ENCODE assay signal across 1 cellular context in the genomic region with DNA sequence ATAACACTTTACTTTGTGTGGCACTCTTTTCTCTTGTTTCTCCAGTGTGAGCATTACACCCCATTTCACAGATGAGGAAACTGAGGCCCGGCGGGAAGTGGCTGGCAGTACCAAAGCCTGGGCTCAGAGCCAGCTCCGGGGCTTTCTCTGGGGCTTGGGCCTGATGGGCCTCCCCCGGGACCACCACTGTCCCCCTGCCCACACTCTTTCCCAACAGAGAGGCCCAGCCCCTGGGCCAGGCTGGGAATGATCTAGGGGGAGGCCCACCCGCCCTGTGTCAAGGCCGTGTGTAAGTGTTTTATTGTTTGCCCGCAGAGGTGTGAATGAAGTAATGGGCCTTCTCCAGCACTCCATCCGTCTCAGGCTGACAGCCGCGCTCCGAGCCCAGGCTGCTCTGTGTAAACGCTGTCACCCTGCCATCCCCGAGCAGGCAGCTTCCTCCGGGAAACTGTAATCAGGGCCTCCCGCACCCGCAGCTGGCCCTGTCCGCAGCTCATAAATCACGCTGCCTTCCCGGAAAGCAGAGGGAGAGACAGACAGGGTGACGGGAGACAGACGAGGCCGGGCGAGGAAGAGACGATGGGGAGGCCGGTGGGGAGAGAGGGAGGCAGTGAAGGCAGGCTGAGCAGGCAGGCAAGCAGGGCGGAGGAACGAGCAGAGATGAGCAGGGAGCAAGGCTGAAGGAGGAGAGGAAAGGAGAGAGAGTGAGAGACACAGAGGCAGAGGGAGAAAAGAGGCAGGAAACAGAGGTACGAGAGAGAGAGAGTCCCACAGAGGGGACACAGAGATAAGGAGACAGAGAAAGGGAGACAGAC.
TF ChIP-seq lines count a peak whose summit lies in the region.

No MANE protein-coding gene starts in this region.

TF ChIP-seq in K562, 482 proteins besides CTCF, POLR2A, EP300 and RAD21 (continued from another document):
- TF ChIP-seq, protein P1, sequence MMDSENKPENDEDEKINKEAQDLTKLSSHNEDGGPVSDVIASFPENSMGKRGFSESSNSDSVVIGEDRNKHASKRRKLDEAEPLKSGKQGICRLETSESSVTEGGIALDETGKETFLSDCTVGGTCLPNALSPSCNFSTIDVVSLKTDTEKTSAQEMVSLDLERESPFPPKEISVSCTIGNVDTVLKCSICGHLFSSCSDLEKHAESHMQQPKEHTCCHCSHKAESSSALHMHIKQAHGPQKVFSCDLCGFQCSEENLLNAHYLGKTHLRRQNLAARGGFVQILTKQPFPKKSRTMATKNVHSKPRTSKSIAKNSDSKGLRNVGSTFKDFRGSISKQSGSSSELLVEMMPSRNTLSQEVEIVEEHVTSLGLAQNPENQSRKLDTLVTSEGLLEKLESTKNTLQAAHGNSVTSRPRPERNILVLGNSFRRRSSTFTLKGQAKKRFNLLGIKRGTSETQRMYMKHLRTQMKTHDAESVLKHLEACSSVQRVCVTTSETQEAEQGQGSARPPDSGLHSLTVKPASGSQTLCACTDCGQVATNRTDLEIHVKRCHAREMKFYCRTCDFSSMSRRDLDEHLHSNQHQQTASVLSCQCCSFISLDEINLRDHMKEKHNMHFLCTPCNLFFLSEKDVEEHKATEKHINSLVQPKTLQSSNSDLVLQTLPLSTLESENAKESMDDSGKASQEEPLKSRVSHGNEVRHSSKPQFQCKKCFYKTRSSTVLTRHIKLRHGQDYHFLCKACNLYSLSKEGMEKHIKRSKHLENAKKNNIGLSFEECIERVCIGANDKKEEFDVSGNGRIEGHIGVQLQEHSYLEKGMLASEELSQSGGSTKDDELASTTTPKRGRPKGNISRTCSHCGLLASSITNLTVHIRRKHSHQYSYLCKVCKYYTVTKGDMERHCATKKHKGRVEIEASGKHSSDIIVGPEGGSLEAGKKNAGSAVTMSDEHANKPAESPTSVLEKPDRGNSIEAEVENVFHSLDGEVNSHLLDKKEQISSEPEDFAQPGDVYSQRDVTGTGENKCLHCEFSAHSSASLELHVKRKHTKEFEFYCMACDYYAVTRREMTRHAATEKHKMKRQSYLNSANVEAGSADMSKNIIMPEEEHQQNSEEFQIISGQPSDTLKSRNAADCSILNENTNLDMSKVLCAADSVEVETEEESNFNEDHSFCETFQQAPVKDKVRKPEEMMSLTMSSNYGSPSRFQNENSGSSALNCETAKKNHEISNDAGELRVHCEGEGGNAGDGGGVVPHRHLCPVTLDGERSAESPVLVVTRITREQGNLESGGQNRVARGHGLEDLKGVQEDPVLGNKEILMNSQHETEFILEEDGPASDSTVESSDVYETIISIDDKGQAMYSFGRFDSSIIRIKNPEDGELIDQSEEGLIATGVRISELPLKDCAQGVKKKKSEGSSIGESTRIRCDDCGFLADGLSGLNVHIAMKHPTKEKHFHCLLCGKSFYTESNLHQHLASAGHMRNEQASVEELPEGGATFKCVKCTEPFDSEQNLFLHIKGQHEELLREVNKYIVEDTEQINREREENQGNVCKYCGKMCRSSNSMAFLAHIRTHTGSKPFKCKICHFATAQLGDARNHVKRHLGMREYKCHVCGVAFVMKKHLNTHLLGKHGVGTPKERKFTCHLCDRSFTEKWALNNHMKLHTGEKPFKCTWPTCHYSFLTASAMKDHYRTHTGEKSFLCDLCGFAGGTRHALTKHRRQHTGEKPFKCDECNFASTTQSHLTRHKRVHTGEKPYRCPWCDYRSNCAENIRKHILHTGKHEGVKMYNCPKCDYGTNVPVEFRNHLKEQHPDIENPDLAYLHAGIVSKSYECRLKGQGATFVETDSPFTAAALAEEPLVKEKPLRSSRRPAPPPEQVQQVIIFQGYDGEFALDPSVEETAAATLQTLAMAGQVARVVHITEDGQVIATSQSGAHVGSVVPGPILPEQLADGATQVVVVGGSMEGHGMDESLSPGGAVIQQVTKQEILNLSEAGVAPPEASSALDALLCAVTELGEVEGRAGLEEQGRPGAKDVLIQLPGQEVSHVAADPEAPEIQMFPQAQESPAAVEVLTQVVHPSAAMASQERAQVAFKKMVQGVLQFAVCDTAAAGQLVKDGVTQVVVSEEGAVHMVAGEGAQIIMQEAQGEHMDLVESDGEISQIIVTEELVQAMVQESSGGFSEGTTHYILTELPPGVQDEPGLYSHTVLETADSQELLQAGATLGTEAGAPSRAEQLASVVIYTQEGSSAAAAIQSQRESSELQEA (IDR thresholded peaks at IDR 0.05; ENCODE audit: low read depth): no peak
- no peak for TF ChIP-seq ASH1L (IDR thresholded peaks at IDR 0.05; ENCODE audit: borderline replicate concordance, low read depth, partially characterized antibody)
- no peak for TF ChIP-seq PHF21A (IDR thresholded peaks at IDR 0.05; ENCODE audit: borderline replicate concordance, low read depth)
- TF ChIP-seq NFRKB (IDR thresholded peaks at IDR 0.05; ENCODE audit: low read depth): no peak
- no peak for TF ChIP-seq MXI1 (IDR thresholded peaks at IDR 0.05; ENCODE audit: low read depth, low read length)
- TF ChIP-seq U2AF2 (optimal IDR thresholded peaks at IDR 0.05; ENCODE audit: low read depth, low read length): no peak
- TF ChIP-seq SMAD4 (CRISPR knock-in tag; conservative IDR thresholded peaks at IDR 0.05): peak; percentile 97
- TF ChIP-seq, protein P2, sequence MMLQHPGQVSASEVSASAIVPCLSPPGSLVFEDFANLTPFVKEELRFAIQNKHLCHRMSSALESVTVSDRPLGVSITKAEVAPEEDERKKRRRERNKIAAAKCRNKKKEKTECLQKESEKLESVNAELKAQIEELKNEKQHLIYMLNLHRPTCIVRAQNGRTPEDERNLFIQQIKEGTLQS (IDR thresholded peaks at IDR 0.05): no peak
- TF ChIP-seq, protein P2 (CRISPR knock-in tag; conservative IDR thresholded peaks at IDR 0.05): no peak
- TF ChIP-seq, protein P3, sequence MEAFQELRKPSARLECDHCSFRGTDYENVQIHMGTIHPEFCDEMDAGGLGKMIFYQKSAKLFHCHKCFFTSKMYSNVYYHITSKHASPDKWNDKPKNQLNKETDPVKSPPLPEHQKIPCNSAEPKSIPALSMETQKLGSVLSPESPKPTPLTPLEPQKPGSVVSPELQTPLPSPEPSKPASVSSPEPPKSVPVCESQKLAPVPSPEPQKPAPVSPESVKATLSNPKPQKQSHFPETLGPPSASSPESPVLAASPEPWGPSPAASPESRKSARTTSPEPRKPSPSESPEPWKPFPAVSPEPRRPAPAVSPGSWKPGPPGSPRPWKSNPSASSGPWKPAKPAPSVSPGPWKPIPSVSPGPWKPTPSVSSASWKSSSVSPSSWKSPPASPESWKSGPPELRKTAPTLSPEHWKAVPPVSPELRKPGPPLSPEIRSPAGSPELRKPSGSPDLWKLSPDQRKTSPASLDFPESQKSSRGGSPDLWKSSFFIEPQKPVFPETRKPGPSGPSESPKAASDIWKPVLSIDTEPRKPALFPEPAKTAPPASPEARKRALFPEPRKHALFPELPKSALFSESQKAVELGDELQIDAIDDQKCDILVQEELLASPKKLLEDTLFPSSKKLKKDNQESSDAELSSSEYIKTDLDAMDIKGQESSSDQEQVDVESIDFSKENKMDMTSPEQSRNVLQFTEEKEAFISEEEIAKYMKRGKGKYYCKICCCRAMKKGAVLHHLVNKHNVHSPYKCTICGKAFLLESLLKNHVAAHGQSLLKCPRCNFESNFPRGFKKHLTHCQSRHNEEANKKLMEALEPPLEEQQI (IDR thresholded peaks at IDR 0.05): no peak
- TF ChIP-seq FUS (optimal IDR thresholded peaks at IDR 0.05; ENCODE audit: low read depth, low read length): no peak
- TF ChIP-seq GABPA (tag; conservative IDR thresholded peaks at IDR 0.05; ENCODE audit: low read depth): peak; percentile 58
- no peak for TF ChIP-seq STAG1 (CRISPR knock-in tag; IDR thresholded peaks at IDR 0.05; ENCODE audit: borderline replicate concordance)
- TF ChIP-seq BRCA1 (IDR thresholded peaks at IDR 0.05): no peak
- TF ChIP-seq BRCA1 (CRISPR knock-in tag; IDR thresholded peaks at IDR 0.05): no peak
- TF ChIP-seq ZFP36 (IDR thresholded peaks at IDR 0.05; ENCODE audit: low read depth, low read length, partially characterized antibody): peak; percentile 23
- no peak for TF ChIP-seq ZNF124 (CRISPR knock-in tag; IDR thresholded peaks at IDR 0.05)
- TF ChIP-seq, protein P4, sequence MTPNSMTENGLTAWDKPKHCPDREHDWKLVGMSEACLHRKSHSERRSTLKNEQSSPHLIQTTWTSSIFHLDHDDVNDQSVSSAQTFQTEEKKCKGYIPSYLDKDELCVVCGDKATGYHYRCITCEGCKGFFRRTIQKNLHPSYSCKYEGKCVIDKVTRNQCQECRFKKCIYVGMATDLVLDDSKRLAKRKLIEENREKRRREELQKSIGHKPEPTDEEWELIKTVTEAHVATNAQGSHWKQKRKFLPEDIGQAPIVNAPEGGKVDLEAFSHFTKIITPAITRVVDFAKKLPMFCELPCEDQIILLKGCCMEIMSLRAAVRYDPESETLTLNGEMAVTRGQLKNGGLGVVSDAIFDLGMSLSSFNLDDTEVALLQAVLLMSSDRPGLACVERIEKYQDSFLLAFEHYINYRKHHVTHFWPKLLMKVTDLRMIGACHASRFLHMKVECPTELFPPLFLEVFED (CRISPR knock-in tag; conservative IDR thresholded peaks at IDR 0.05): peak; percentile 85
- no peak for TF ChIP-seq RUNX1 (IDR thresholded peaks at IDR 0.05; ENCODE audit: low read depth)
- TF ChIP-seq MYC (IDR thresholded peaks at IDR 0.05; ENCODE audit: low read depth, low read length): no peak
- no peak for TF ChIP-seq MYC (CRISPR knock-in tag; IDR thresholded peaks at IDR 0.05; ENCODE audit: borderline replicate concordance, low read depth)
- TF ChIP-seq LEF1 (IDR thresholded peaks at IDR 0.05): no peak; the same call in 1 of the 2 replicates
- TF ChIP-seq ZNF780A (CRISPR knock-in tag; IDR thresholded peaks at IDR 0.05): no peak
- TF ChIP-seq DPF2 (IDR thresholded peaks at IDR 0.05): 0 out of 2 replicates have a peak, but pooled peaks have one; percentile 26
- TF ChIP-seq ETV6 (IDR thresholded peaks at IDR 0.05; ENCODE audit: borderline replicate concordance in 1 of 2, low read depth in 2 of 2, low read length in 1 of 2): peak in 1 of 2 experiments; percentile 72; a peak in 1 of 4 replicates
- TF ChIP-seq ETV6 (CRISPR knock-in tag; IDR thresholded peaks at IDR 0.05; ENCODE audit: borderline replicate concordance): no peak
- 0 out of 2 replicates have a peak, but pooled peaks have one; percentile 37 for TF ChIP-seq ELF1 (tag; IDR thresholded peaks at IDR 0.05)
- no peak for TF ChIP-seq KLF1 (tag; IDR thresholded peaks at IDR 0.05)
- TF ChIP-seq, protein P5, sequence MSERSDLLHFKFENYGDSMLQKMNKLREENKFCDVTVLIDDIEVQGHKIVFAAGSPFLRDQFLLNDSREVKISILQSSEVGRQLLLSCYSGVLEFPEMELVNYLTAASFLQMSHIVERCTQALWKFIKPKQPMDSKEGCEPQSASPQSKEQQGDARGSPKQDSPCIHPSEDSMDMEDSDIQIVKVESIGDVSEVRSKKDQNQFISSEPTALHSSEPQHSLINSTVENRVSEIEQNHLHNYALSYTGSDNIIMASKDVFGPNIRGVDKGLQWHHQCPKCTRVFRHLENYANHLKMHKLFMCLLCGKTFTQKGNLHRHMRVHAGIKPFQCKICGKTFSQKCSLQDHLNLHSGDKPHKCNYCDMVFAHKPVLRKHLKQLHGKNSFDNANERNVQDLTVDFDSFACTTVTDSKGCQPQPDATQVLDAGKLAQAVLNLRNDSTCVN (CRISPR knock-in tag; IDR thresholded peaks at IDR 0.05): 0 out of 2 replicates have a peak, but pooled peaks have one; percentile 53
- TF ChIP-seq DMBX1 (CRISPR knock-in tag; IDR thresholded peaks at IDR 0.05; ENCODE audit: borderline replicate concordance): no peak
- TF ChIP-seq RBM14 (IDR thresholded peaks at IDR 0.05; ENCODE audit: borderline replicate concordance, insufficient read depth, low read depth, low read length): no peak
TF ChIP-seq in K562: peak in this region for 49.
